ENCODE assay signal across 17 cellular contexts in genomic region chr3:66598168-66598567, GRCh38.
DNase-seq lines count a peak whose midpoint lies in the region; TF ChIP-seq lines count a peak whose summit lies in the region.
"Had no signal": no experiment of that assay in that cellular context is flagged by ENCODE, and none has a peak within 500 bp of the region (broad histone marks: within the 10 kb centered on the region; RNA-seq: fewer than 3 reads in every experiment).

No MANE protein-coding gene starts in this region.

- no peak overlapping the region for H2BK20ac ChIP-seq in H9 (ENCODE audit: low read depth, low read length, poor library complexity, severe bottlenecking)

- H3K36me3 Mint-ChIP-seq in H9 (ENCODE audit: insufficient read depth in 1 of 3, low read depth in 3 of 3) = no peaks in the 10 kb centered on the region
- H3K36me3 Mint-ChIP-seq in activated naive CD4-positive, alpha-beta T cell treated with anti-CD3 and anti-CD28 coated beads for 36 hours (ENCODE audit: low read depth) = no peaks in the 10 kb centered on the region
- H3K36me3 Mint-ChIP-seq: naive thymus-derived CD4-positive, alpha-beta T cell; stimulated activated effector memory CD8-positive, alpha-beta T cell treated with anti-CD3 and anti-CD28 coated beads, Interleukin-12 subunit alpha, Interleukin-12 subunit beta, amount 100 ng/mL, for 72 hours; WTC11 had no signal

- no peaks in the 10 kb centered on the region for H3K23me2 ChIP-seq in H9 (ENCODE audit: insufficient read length, low read depth, low read length, poor library complexity, severe bottlenecking)

- H3K9ac ChIP-seq in H9 (ENCODE audit: extremely low read depth, insufficient read length, low read length) = no peak overlapping the region

- no peak overlapping the region for H3K4ac ChIP-seq in H9 (ENCODE audit: low read depth, low read length)

- BruUV-seq in A673 (replicated peaks; lab: Mats Ljungman, UMichigan) = no TSS peak

- no peak for TF ChIP-seq CTCF in A673 (conservative IDR thresholded peaks at IDR 0.05; ENCODE audit: low read depth, low read length)
- TF ChIP-seq CTCF in HFF-Myc (IDR thresholded peaks at IDR 0.05; ENCODE audit: low read depth, low read length, missing control alignments) = no peak
- TF ChIP-seq CTCF in breast epithelium (IDR thresholded peaks at IDR 0.05) = no peak
- no peak for TF ChIP-seq CTCF in H9 (conservative IDR thresholded peaks at IDR 0.05)
- no peak for TF ChIP-seq CTCF in GM20000 (IDR thresholded peaks at IDR 0.05; ENCODE audit: extremely low read depth, missing control alignments)

- H3K27ac ChIP-seq in A673 (ENCODE audit: low read depth, low read length, poor library complexity, severe bottlenecking) (no peak overlapping the region), breast epithelium (peak overlapping the region; percentile 26 to 48), mesodermal cell (ENCODE audit: low read depth, low read length, severe bottlenecking) (peak overlapping the region; percentile 23), H9 (ENCODE audit: insufficient read length, low read depth, low read length) (no peak overlapping the region)

- no peak overlapping the region for H2BK12ac ChIP-seq in H9 (ENCODE audit: insufficient read length, low read depth, low read length)

- H2BK15ac ChIP-seq in H9 (ENCODE audit: low read depth, low read length) = no peak overlapping the region

- no peak overlapping the region for H2BK120ac ChIP-seq in H9 (ENCODE audit: low read depth, low read length, poor library complexity, severe bottlenecking)

- DNase-seq in A673 (ENCODE audit: low spot score) (peak; percentile 6), HFF-Myc (ENCODE audit: extremely low read depth, low read depth) (peak; percentile 57), breast epithelium (ENCODE audit: low spot score in 2 of 2) (no peak), NOMO-1 treated with DMSO at 0.1 percent for 48 hours (lab: John Stamatoyannopoulos, UW; ENCODE audit: unreplicated experiment) (no peak), H9 (no peak), GM20000 (ENCODE audit: low spot score) (no peak)
- no peak for DNase-seq in activated naive CD4-positive, alpha-beta T cell treated with anti-CD3 and anti-CD28 coated beads for 36 hours
- DNase-seq: activated gamma-delta T cell treated with Interleukin-2 at 50 U/mL for 16 hours; naive thymus-derived CD4-positive, alpha-beta T cell; NCI-H2029; NCI-H69; right cardiac atrium had no signal

- H3K14ac ChIP-seq in H9 (ENCODE audit: insufficient read depth, low read length) = no peak overlapping the region

- no peak overlapping the region for H3K23ac ChIP-seq in H9 (ENCODE audit: insufficient read length, low read depth, low read length)

- H4K91ac ChIP-seq in H9 (ENCODE audit: insufficient read length, low read depth, low read length) = no peak overlapping the region

- WGBS in mesodermal cell (ENCODE audit: insufficient coverage in 2 of 2), 2 experiments = 79 to 98% methylated on average over 3 to 4 of the region's 6 CpGs
- WGBS in H9 (ENCODE audit: extremely low coverage, insufficient read length, low lambda C conversion rate) = no CpG with 5 or more reads among the region's 6 CpGs

- no peaks in the 10 kb centered on the region for H3K79me1 ChIP-seq in H9 (ENCODE audit: insufficient read depth, low read depth, low read length, poor library complexity, severe bottlenecking)

- no peak overlapping the region for H3K56ac ChIP-seq in H9 (ENCODE audit: insufficient read length, low read depth, low read length)

- H3K4me3 Mint-ChIP-seq in H9 = no peak overlapping the region
- H3K4me3 Mint-ChIP-seq in activated naive CD4-positive, alpha-beta T cell treated with anti-CD3 and anti-CD28 coated beads for 36 hours = no peak overlapping the region
- H3K4me3 Mint-ChIP-seq: B cell; central memory CD8-positive, alpha-beta T cell; naive thymus-derived CD4-positive, alpha-beta T cell; stimulated activated effector memory CD8-positive, alpha-beta T cell treated with anti-CD3 and anti-CD28 coated beads, Interleukin-12 subunit alpha, Interleukin-12 subunit beta, amount 100 ng/mL, for 72 hours; WTC11 had no signal

- CTCF ChIA-PET in A673 (lab: Charles Lee) = no interaction called here
- CTCF ChIA-PET in activated naive CD4-positive, alpha-beta T cell treated with anti-CD3 and anti-CD28 coated beads for 36 hours (lab: Charles Lee) = no interaction called here

- H3K9me3 Mint-ChIP-seq in H9 = no peaks in the 10 kb centered on the region
- H3K9me3 Mint-ChIP-seq in activated naive CD4-positive, alpha-beta T cell treated with anti-CD3 and anti-CD28 coated beads for 36 hours = no peaks in the 10 kb centered on the region
- H3K9me3 Mint-ChIP-seq: central memory CD8-positive, alpha-beta T cell; stimulated activated effector memory CD8-positive, alpha-beta T cell treated with anti-CD3 and anti-CD28 coated beads, Interleukin-12 subunit alpha, Interleukin-12 subunit beta, amount 100 ng/mL, for 72 hours; WTC11 had no signal

- no peaks in the 10 kb centered on the region for H4K20me1 ChIP-seq in H9 (ENCODE audit: control insufficient read depth, insufficient read depth, insufficient read length)

- no peak overlapping the region for H3K4me2 ChIP-seq in H9 (ENCODE audit: insufficient read depth, insufficient read length, low read length)

- no peaks in the 10 kb centered on the region for H3K79me2 ChIP-seq in H9 (ENCODE audit: insufficient read depth, low read length)

- H2AFZ ChIP-seq in H9 (ENCODE audit: low read length) = no peak overlapping the region

- no peak overlapping the region for H3K18ac ChIP-seq in H9 (ENCODE audit: insufficient read length, low read depth, low read length)

- no peak overlapping the region for H2AK5ac ChIP-seq in H9 (ENCODE audit: insufficient read length, low read length)

- no peak overlapping the region for H3K27ac Mint-ChIP-seq in H9
- H3K27ac Mint-ChIP-seq in activated naive CD4-positive, alpha-beta T cell treated with anti-CD3 and anti-CD28 coated beads for 36 hours = no peak overlapping the region
- H3K27ac Mint-ChIP-seq: B cell; naive thymus-derived CD4-positive, alpha-beta T cell; stimulated activated effector memory CD8-positive, alpha-beta T cell treated with anti-CD3 and anti-CD28 coated beads, Interleukin-12 subunit alpha, Interleukin-12 subunit beta, amount 100 ng/mL, for 72 hours; WTC11 had no signal

- no peak overlapping the region for H4K5ac ChIP-seq in H9 (ENCODE audit: insufficient read length, low read depth, low read length)

- POLR2A ChIA-PET in A673 (lab: Charles Lee; ENCODE audit: low non-redundant PET) = no interaction called here

- H3K9me3 ChIP-seq in A673 (ENCODE audit: low read depth, low read length, poor library complexity, severe bottlenecking) = no peaks in the 10 kb centered on the region
- H3K9me3 ChIP-seq in breast epithelium = no peaks in the 10 kb centered on the region
- no peaks in the 10 kb centered on the region for H3K9me3 ChIP-seq in mesodermal cell (ENCODE audit: control insufficient read depth, low read length)
- H3K9me3 ChIP-seq in H9 (ENCODE audit: control insufficient read depth, low read depth, low read length) = no peaks in the 10 kb centered on the region

- TF ChIP-seq POLR2A in breast epithelium (IDR thresholded peaks at IDR 0.05) = no peak

- no peak overlapping the region for H3K4me3 ChIP-seq in A673 (ENCODE audit: low read depth, low read length, poor library complexity, severe bottlenecking)
- H3K4me3 ChIP-seq in HFF-Myc (replicated peaks; ENCODE audit: low read depth, low read length) = no peak overlapping the region
- no peak overlapping the region for H3K4me3 ChIP-seq in breast epithelium
- H3K4me3 ChIP-seq in mesodermal cell (ENCODE audit: extremely low read depth, insufficient read depth, low read length, poor library complexity, severe bottlenecking) = no peak overlapping the region

- H3K36me3 ChIP-seq in A673 (ENCODE audit: insufficient read depth, low read length, poor library complexity, severe bottlenecking) = no peaks in the 10 kb centered on the region
- H3K36me3 ChIP-seq in breast epithelium = no peaks in the 10 kb centered on the region
- no peaks in the 10 kb centered on the region for H3K36me3 ChIP-seq in mesodermal cell (ENCODE audit: control insufficient read depth, insufficient read depth, low read length)

- no peak overlapping the region for H2BK5ac ChIP-seq in H9 (ENCODE audit: insufficient read length, low read length)

- H4K8ac ChIP-seq in H9 (replicated peaks; ENCODE audit: insufficient read length, low read depth, low read length) = no peak overlapping the region

- H3K27me3 ChIP-seq in A673 (replicated peaks; ENCODE audit: insufficient read depth, low read depth, low read length, poor library complexity) = no peaks in the 10 kb centered on the region
- no peaks in the 10 kb centered on the region for H3K27me3 ChIP-seq in breast epithelium
- H3K27me3 ChIP-seq in H9 (ENCODE audit: insufficient read depth, low read length) = no peaks in the 10 kb centered on the region

- intact Hi-C loops in A673 (cut with micrococcal nuclease; ENCODE audit: unreplicated experiment) = no loop called here
- intact Hi-C loops in breast epithelium (cut with DNase I; ENCODE audit: low total_unique reads) = no loop called here
- intact Hi-C loops in activated naive CD4-positive, alpha-beta T cell treated with anti-CD3 and anti-CD28 coated beads for 36 hours (cut with micrococcal nuclease) = no loop called here

- peaks cover 22 to 31% of the 10 kb centered on the region in 2 experiments for H3K4me1 Mint-ChIP-seq in H9
- peaks cover 10% of the 10 kb centered on the region for H3K4me1 Mint-ChIP-seq in activated naive CD4-positive, alpha-beta T cell treated with anti-CD3 and anti-CD28 coated beads for 36 hours (ENCODE audit: low read depth)
- H3K4me1 Mint-ChIP-seq: B cell; stimulated activated effector memory CD8-positive, alpha-beta T cell treated with anti-CD3 and anti-CD28 coated beads, Interleukin-12 subunit alpha, Interleukin-12 subunit beta, amount 100 ng/mL, for 72 hours had no signal

- no peaks in the 10 kb centered on the region for H3K27me3 Mint-ChIP-seq in H9 (ENCODE audit: low read depth)
- H3K27me3 Mint-ChIP-seq in activated naive CD4-positive, alpha-beta T cell treated with anti-CD3 and anti-CD28 coated beads for 36 hours (ENCODE audit: low read depth) = no peaks in the 10 kb centered on the region

- H3K4me1 ChIP-seq in A673 (ENCODE audit: insufficient read depth, low read length, poor library complexity, severe bottlenecking) (no peaks in the 10 kb centered on the region), breast epithelium (no peaks in the 10 kb centered on the region), mesodermal cell (ENCODE audit: control insufficient read depth, insufficient read depth, low read length, poor library complexity, severe bottlenecking) (peaks cover 9% of the 10 kb centered on the region), H9 (ENCODE audit: insufficient read depth, low read length) (peaks cover 2% of the 10 kb centered on the region; the same call in 1 of the 2 replicates)

- no peak overlapping the region for H3T11ph ChIP-seq in H9 (ENCODE audit: low read length)

Comparison
In these comparisons a context has a peak if more than half of its experiments do, and no peak if none do; other contexts are left out.
1. DNase-seq: peak in A673 (single experiment) and HFF-Myc (single experiment); none in breast epithelium (0 of 2), NOMO-1 treated with DMSO at 0.1 percent for 48 hours (single experiment), H9 (single experiment), activated naive CD4-positive, alpha-beta T cell treated with anti-CD3 and anti-CD28 coated beads for 36 hours (single experiment) and GM20000 (single experiment).
2. H3K27ac ChIP-seq: peak in breast epithelium (2 of 2) and mesodermal cell (single experiment); none in A673 (single experiment) and H9 (single experiment).